In the genomic region with DNA sequence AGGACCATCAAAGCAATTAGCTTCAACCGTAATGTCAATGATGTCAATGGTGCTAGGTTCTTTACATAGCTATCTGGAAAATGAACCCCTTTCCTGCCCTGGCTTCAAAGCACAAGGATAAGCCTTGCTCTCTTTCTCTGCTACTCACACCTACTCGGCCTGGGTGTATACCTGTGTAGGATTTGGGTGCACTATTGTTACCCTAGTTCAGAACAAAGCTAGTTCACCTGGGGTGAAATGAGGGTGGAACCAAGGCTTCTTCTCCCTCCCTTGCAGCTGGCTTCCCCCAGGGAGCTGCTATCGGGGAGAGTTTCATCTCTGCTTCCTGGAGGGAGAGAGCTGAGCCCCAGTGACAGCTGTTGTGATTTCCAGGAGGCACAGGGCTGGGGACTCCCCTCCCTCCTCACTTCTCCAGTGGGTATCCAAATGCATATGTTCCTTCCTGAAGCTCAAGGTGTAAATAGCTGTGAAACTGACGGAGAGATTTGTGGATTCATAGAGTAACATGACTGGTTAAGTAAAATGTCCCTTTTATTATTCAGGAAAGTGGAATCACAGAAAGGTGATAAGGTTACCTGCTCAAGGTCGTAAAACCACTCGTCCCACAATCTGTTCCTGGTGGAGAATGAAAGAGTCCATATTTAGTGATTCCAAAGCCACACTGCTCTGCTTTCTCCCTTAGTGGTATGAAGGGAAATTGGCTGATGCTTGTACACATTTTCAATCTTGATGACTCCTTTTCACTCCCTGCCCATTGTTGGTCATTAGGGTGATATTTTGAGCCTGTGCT, we compare ENCODE assay signal across 13 cellular contexts.
"Had no signal": no experiment of that assay in that cellular context is flagged by ENCODE, and none has a peak within 500 bp of the region (broad histone marks: within the 10 kb centered on the region; RNA-seq: fewer than 3 reads in every experiment).

No MANE protein-coding gene starts in this region.

- DNase-seq: activated CD4-positive, alpha-beta T cell treated with anti-CD3 and anti-CD28 coated beads for 1 hour; activated CD8-positive, alpha-beta memory T cell treated with anti-CD3 and anti-CD28 coated beads, Interleukin-2, amount 50 U/mL, for 4 hours; activated CD8-positive, alpha-beta T cell treated with anti-CD3 and anti-CD28 coated beads for 36 hours; activated naive CD4-positive, alpha-beta T cell treated with Interleukin-2 at 50 U/mL for 16 hours; activated naive CD8-positive, alpha-beta T cell treated with anti-CD3 and anti-CD28 coated beads, Interleukin-2, amount 50 U/mL, for 24 hours; left lung; stimulated activated CD4-positive, alpha-beta T cell treated with anti-CD3 and anti-CD28 coated beads, Interleukin-2, amount 100 ng/mL, for 48 hours; upper lobe of right lung had no signal

- H3K4me3 ChIP-seq: ascending aorta, esophagus muscularis mucosa, left lung, upper lobe of right lung had no signal

- H3K27ac ChIP-seq: ascending aorta, esophagus muscularis mucosa, left lung, upper lobe of right lung had no signal

- ATAC-seq: activated CD8-positive, alpha-beta T cell treated with anti-CD3 and anti-CD28 coated beads for 36 hours; activated naive CD8-positive, alpha-beta T cell treated with anti-CD3 and anti-CD28 coated beads, Interleukin-2, amount 50 U/mL, for 24 hours; left lung; upper lobe of right lung had no signal

- H3K27ac Mint-ChIP-seq: activated CD8-positive, alpha-beta T cell treated with anti-CD3 and anti-CD28 coated beads for 36 hours; activated naive CD8-positive, alpha-beta T cell treated with anti-CD3 and anti-CD28 coated beads, Interleukin-2, amount 50 U/mL, for 24 hours; activated T-helper 1 cell treated with anti-CD3 and anti-CD28 coated beads, Interleukin-12 subunit alpha, Interleukin-12 subunit beta, Interleukin-2, Interleukin-4 antibody, amounts not matched to agents 30 ng/mL and 10 ng/mL and 1 ng/mL, durations not matched to agents 14 hours and 24 hours and 36 hours; nephron; stimulated activated naive CD8-positive, alpha-beta T cell treated with anti-CD3 and anti-CD28 coated beads, Interleukin-15, Interleukin-2, amounts not matched to agents 100 ng/mL and 50 ng/mL, for 24 hours had no signal

- H3K36me3 ChIP-seq: ascending aorta, esophagus muscularis mucosa, left lung, upper lobe of right lung had no signal

- H3K4me1 Mint-ChIP-seq: activated naive CD8-positive, alpha-beta T cell treated with anti-CD3 and anti-CD28 coated beads, Interleukin-2, amount 50 U/mL, for 24 hours had no signal

- H3K4me1 ChIP-seq: ascending aorta, esophagus muscularis mucosa, left lung, upper lobe of right lung had no signal

- H3K4me3 Mint-ChIP-seq: activated CD8-positive, alpha-beta T cell treated with anti-CD3 and anti-CD28 coated beads for 36 hours; activated naive CD8-positive, alpha-beta T cell treated with anti-CD3 and anti-CD28 coated beads, Interleukin-2, amount 50 U/mL, for 24 hours; activated T-helper 1 cell treated with anti-CD3 and anti-CD28 coated beads, Interleukin-12 subunit alpha, Interleukin-12 subunit beta, Interleukin-2, Interleukin-4 antibody, amounts not matched to agents 30 ng/mL and 10 ng/mL and 1 ng/mL, durations not matched to agents 14 hours and 24 hours and 36 hours; stimulated activated naive CD8-positive, alpha-beta T cell treated with anti-CD3 and anti-CD28 coated beads, Interleukin-15, Interleukin-2, amounts not matched to agents 100 ng/mL and 50 ng/mL, for 24 hours had no signal

- H3K9me3 ChIP-seq: ascending aorta, esophagus muscularis mucosa, left lung, upper lobe of right lung had no signal

- H3K9me3 Mint-ChIP-seq: activated CD8-positive, alpha-beta T cell treated with anti-CD3 and anti-CD28 coated beads for 36 hours; activated naive CD8-positive, alpha-beta T cell treated with anti-CD3 and anti-CD28 coated beads, Interleukin-2, amount 50 U/mL, for 24 hours; activated T-helper 1 cell treated with anti-CD3 and anti-CD28 coated beads, Interleukin-12 subunit alpha, Interleukin-12 subunit beta, Interleukin-2, Interleukin-4 antibody, amounts not matched to agents 30 ng/mL and 10 ng/mL and 1 ng/mL, durations not matched to agents 14 hours and 24 hours and 36 hours; nephron; stimulated activated naive CD8-positive, alpha-beta T cell treated with anti-CD3 and anti-CD28 coated beads, Interleukin-15, Interleukin-2, amounts not matched to agents 100 ng/mL and 50 ng/mL, for 24 hours had no signal
